Comparison of ENCODE assay signal across 12 cellular contexts in genomic region chr1:6459850-6460265, GRCh38. TPM values are rescaled to one million over a fixed set of nuclear protein-coding genes. Genes with fewer than 3 reads are reported as not detected.
A peak's percentile ranks its signal among the peaks of the same experiment; 100 is the strongest.
DNase-seq lines count a peak whose midpoint lies in the region; ATAC-seq and TF ChIP-seq lines count a peak whose summit lies in the region.
"Had no signal": no experiment of that assay in that cellular context is flagged by ENCODE, and none has a peak within 500 bp of the region (broad histone marks: within the 10 kb centered on the region; RNA-seq: fewer than 3 reads in every experiment).

No MANE protein-coding gene starts in this region.

- H3K9me3 ChIP-seq in spleen = no peaks in the 10 kb centered on the region
- H3K9me3 ChIP-seq: ascending aorta, tibial artery had no signal

- H3K4me1 ChIP-seq in spleen = peaks cover 13 to 68% (median 36%) of the 10 kb centered on the region in 6 donors
- H3K4me1 ChIP-seq: ascending aorta had no signal

- peaks cover 3% of the 10 kb centered on the region for H3K36me3 Mint-ChIP-seq in IgD-negative memory B cell
- H3K36me3 Mint-ChIP-seq in activated CD4-positive, alpha-beta T cell treated with anti-CD3 and anti-CD28 coated beads for 36 hours (ENCODE audit: low read depth) = peaks cover 35% of the 10 kb centered on the region

- peak overlapping the region in 4 of 8 donors; percentile 19 to 63 (median 28) for H3K4me3 ChIP-seq in spleen
- H3K4me3 ChIP-seq: ascending aorta had no signal

- peaks cover 32% of the 10 kb centered on the region for H3K27me3 Mint-ChIP-seq in IgD-negative memory B cell
- H3K27me3 Mint-ChIP-seq in activated CD4-positive, alpha-beta T cell treated with anti-CD3 and anti-CD28 coated beads for 36 hours = peaks cover 10% of the 10 kb centered on the region

- intact Hi-C loops in activated CD4-positive, alpha-beta T cell treated with anti-CD3 and anti-CD28 coated beads for 36 hours (cut with DNase I, micrococcal nuclease) = loop anchor here in 1 of 2 experiments (1.0 to 10.0 kb wide), 3 partner anchors 67 to 465 kb away; partner anchors contain the start of genes ACOT7, CAMTA1 and NPHP4
- intact Hi-C loops in spleen (cut with DNase I; ENCODE audit: low total_unique reads) = no loop called here

- TF ChIP-seq POLR2A in spleen (IDR thresholded peaks at IDR 0.05) = no peak

- no peak for TF ChIP-seq CTCF in spleen (IDR thresholded peaks at IDR 0.05 in 8 of 11, conservative IDR thresholded peaks at IDR 0.05 in 3 of 11)

- H3K27ac Mint-ChIP-seq in IgD-negative memory B cell = peak overlapping the region in 2 of 3 donors; percentile 75 to 84
- H3K27ac Mint-ChIP-seq in activated CD4-positive, alpha-beta T cell treated with anti-CD3 and anti-CD28 coated beads for 36 hours = peak overlapping the region; percentile 56

- 5 to 18% (median 7%) methylated on average over 11 to 18 of the region's 18 CpGs for WGBS in spleen, 5 donors

- peaks cover 0 to 40% (median 20%) of the 10 kb centered on the region in 6 donors for H3K36me3 ChIP-seq in spleen

- peak; percentile 49 for ATAC-seq in activated CD4-positive, alpha-beta T cell treated with anti-CD3 and anti-CD28 coated beads for 36 hours
- ATAC-seq in HG02678 (IDR thresholded peaks at IDR 0.05; ENCODE audit: unreplicated experiment) = no peak

- DNase-seq in activated CD4-positive, alpha-beta T cell treated with anti-CD3 and anti-CD28 coated beads for 36 hours = peak; percentile 73
- peak; percentile 20 for DNase-seq in effector CD8-positive, alpha-beta T cell (lab: John Stamatoyannopoulos, UW)
- DNase-seq in spleen = no peak
- no peak for DNase-seq in NCI-H1694 treated with DMSO at 0.1 percent for 48 hours (lab: John Stamatoyannopoulos, UW)
- DNase-seq in NCI-H2171 treated with DMSO at 0.1 percent for 48 hours (lab: John Stamatoyannopoulos, UW) = no peak
- no peak for DNase-seq in putamen (ENCODE audit: low spot score)
- DNase-seq: glutamatergic neuron, tibial artery had no signal

- peaks cover 0 to 1% (median 0%) of the 10 kb centered on the region in 3 donors for H3K9me3 Mint-ChIP-seq in IgD-negative memory B cell
- no peaks in the 10 kb centered on the region for H3K9me3 Mint-ChIP-seq in activated CD4-positive, alpha-beta T cell treated with anti-CD3 and anti-CD28 coated beads for 36 hours (ENCODE audit: low read depth)

- peaks cover 10 to 13% (median 11%) of the 10 kb centered on the region in 3 donors for H3K4me1 Mint-ChIP-seq in IgD-negative memory B cell
- H3K4me1 Mint-ChIP-seq in activated CD4-positive, alpha-beta T cell treated with anti-CD3 and anti-CD28 coated beads for 36 hours = peaks cover 54% of the 10 kb centered on the region

- H3K4me3 Mint-ChIP-seq in IgD-negative memory B cell = peak overlapping the region; percentile 72 to 86 (median 81)
- H3K4me3 Mint-ChIP-seq in activated CD4-positive, alpha-beta T cell treated with anti-CD3 and anti-CD28 coated beads for 36 hours = peak overlapping the region; percentile 69

- CTCF ChIA-PET in activated CD4-positive, alpha-beta T cell treated with anti-CD3 and anti-CD28 coated beads for 36 hours (lab: Charles Lee) = interaction anchor here (0.6 to 3.7 kb wide), 7 partner anchors 13 to 37 kb away, joined by 3 to 12 read pairs (median 4); no protein-coding TSS in a partner anchor

- POLR2A ChIA-PET in activated CD4-positive, alpha-beta T cell treated with anti-CD3 and anti-CD28 coated beads for 36 hours (lab: Charles Lee) = interaction anchor here (0.6 kb wide), 1 partner anchor 124 kb away, joined by 8 read pairs; no protein-coding TSS in a partner anchor

- H3K27ac ChIP-seq in spleen = peak overlapping the region in 5 of 8 donors; percentile 15 to 81 (median 57)
- H3K27ac ChIP-seq: ascending aorta, tibial artery had no signal

- peaks cover 0 to 86% (median 22%) of the 10 kb centered on the region in 7 donors for H3K27me3 ChIP-seq in spleen (replicated peaks in 1 of 7)
- H3K27me3 ChIP-seq: ascending aorta had no signal

RNA-seq across cellular contexts. Expression of gene TNFRSF25, which starts 6.1 kb away (rescaled TPM):
- polyA plus RNA-seq in IgD-negative memory B cell (2.3 TPM), spleen (100 to 1,000 TPM in 2 of 3 donors, 10 to 100 TPM in 1; 30.9 to 147 (median 102) TPM)
- total RNA-seq in activated CD4-positive, alpha-beta T cell treated with anti-CD3 and anti-CD28 coated beads for 36 hours = 10 to 100 TPM; 57.3 to 66.7 TPM
- 100 to 1,000 TPM in 1 of 7 donors, 10 to 100 TPM in 6; 39.7 to 103 (median 65.4) TPM for total RNA-seq in spleen

RNA-seq across cellular contexts. Expression of gene PLEKHG5, which starts 31.6 kb away (rescaled TPM):
- polyA plus RNA-seq in IgD-negative memory B cell = not detected
- total RNA-seq in activated CD4-positive, alpha-beta T cell treated with anti-CD3 and anti-CD28 coated beads for 36 hours = 1 to 10 TPM in 1 of 2 experiments, under 1 TPM in 1; 0.76 to 1.1 TPM
- total RNA-seq in spleen = 100 to 1,000 TPM in 1 of 7 donors, 10 to 100 TPM in 6; 34.7 to 120 (median 60.1) TPM
- 10 to 100 TPM in 2 of 3 donors, 1 to 10 TPM in 1; 6.4 to 66.9 (median 29.7) TPM for polyA plus RNA-seq in spleen

RNA-seq across cellular contexts. Expression of gene ESPN, which starts 35.3 kb away (rescaled TPM):
- not detected for polyA plus RNA-seq in IgD-negative memory B cell
- under 1 TPM; 0.14 to 0.55 TPM for total RNA-seq in activated CD4-positive, alpha-beta T cell treated with anti-CD3 and anti-CD28 coated beads for 36 hours
- 1 to 10 TPM in 4 of 7 donors, under 1 TPM in 2, not detected in 1; 0.43 to 6.0 (median 1.5) TPM for total RNA-seq in spleen
- under 1 TPM; 0.26 to 0.54 (median 0.50) TPM for polyA plus RNA-seq in spleen
- total RNA-seq: Daoy had no signal

RNA-seq across cellular contexts. Expression of gene HES2, which starts 40.1 kb away (rescaled TPM):
- polyA plus RNA-seq in IgD-negative memory B cell (not detected), spleen (1 to 10 TPM in 1 of 3 donors, under 1 TPM in 1, not detected in 1; 0.02 to 1.3 TPM)
- total RNA-seq in activated CD4-positive, alpha-beta T cell treated with anti-CD3 and anti-CD28 coated beads for 36 hours = under 1 TPM in 1 of 2 experiments, not detected in 1; 0.05 TPM
- total RNA-seq in spleen = under 1 TPM in 2 of 7 donors, not detected in 5; 0.22 to 0.26 TPM
- total RNA-seq: ascending aorta, Daoy had no signal

Comparison
In these comparisons a context has a peak if more than half of its experiments do, and no peak if none do; other contexts are left out.
1. DNase-seq: peak in activated CD4-positive, alpha-beta T cell treated with anti-CD3 and anti-CD28 coated beads for 36 hours (single experiment) and effector CD8-positive, alpha-beta T cell (single experiment); none in spleen (single experiment), NCI-H1694 treated with DMSO at 0.1 percent for 48 hours (single experiment), NCI-H2171 treated with DMSO at 0.1 percent for 48 hours (single experiment) and putamen (single experiment).
2. RNA of gene PLEKHG5, which starts 31.6 kb away (total RNA-seq): 34.7 to 120 TPM in spleen; 0.76 to 1.1 TPM in activated CD4-positive, alpha-beta T cell treated with anti-CD3 and anti-CD28 coated beads for 36 hours; every median in the first group is over 10 times any median in the second.